ENCODE assay signal across 16 cellular contexts in genomic region chr1:199918196-199918789, GRCh38.
DNase-seq lines count a peak whose midpoint lies in the region; ATAC-seq and TF ChIP-seq lines count a peak whose summit lies in the region.
"Had no signal": no experiment of that assay in that cellular context is flagged by ENCODE, and none has a peak within 500 bp of the region (broad histone marks: within the 10 kb centered on the region; RNA-seq: fewer than 3 reads in every experiment).

No MANE protein-coding gene starts in this region.

- TF ChIP-seq CTCF in PC-3 (conservative IDR thresholded peaks at IDR 0.05; ENCODE audit: low read depth, low read length) (no peak), fibroblast of villous mesenchyme (IDR thresholded peaks at IDR 0.05; ENCODE audit: insufficient read depth, low read depth, low read length) (no peak)

- H3K4me2 ChIP-seq in PC-3 (ENCODE audit: low read length), result peak overlapping the region; percentile 5; the same call in 1 of the 2 replicates
- H3K4me2 ChIP-seq: BLaER1 treated with 17β-estradiol and CSF1 and Interleukin-3, amounts not matched to agents 10 nM and 100 nM; GM23338 had no signal

- H3K36me3 ChIP-seq in PC-3 (ENCODE audit: low read depth, low read length), result no peaks in the 10 kb centered on the region
- H3K36me3 ChIP-seq: BLaER1 treated with 17β-estradiol and CSF1 and Interleukin-3, amounts not matched to agents 10 nM and 100 nM had no signal

- peaks cover 3% of the 10 kb centered on the region in 2 donors for H3K9me3 Mint-ChIP-seq in activated T-cell treated with anti-CD3 and anti-CD28 coated beads, Interleukin-2, amount 50 U/mL, for 72 hours
- H3K9me3 Mint-ChIP-seq: CD8-positive, alpha-beta T cell; GM23338 had no signal

- no TSS peak for BruUV-seq in PC-3 (replicated peaks; lab: Mats Ljungman, UMichigan)

- H3K4me3 ChIP-seq in PC-3 (ENCODE audit: low read length), result no peak overlapping the region
- no peak overlapping the region for H3K4me3 ChIP-seq in fibroblast of villous mesenchyme (ENCODE audit: low read depth, low read length)
- H3K4me3 ChIP-seq: BLaER1 treated with 17β-estradiol and CSF1 and Interleukin-3, amounts not matched to agents 10 nM and 100 nM; GM12878; GM23338; K562 had no signal

- no peaks in the 10 kb centered on the region for H4K20me1 ChIP-seq in PC-3 (ENCODE audit: low read length)
- H4K20me1 ChIP-seq: BLaER1 treated with 17β-estradiol and CSF1 and Interleukin-3, amounts not matched to agents 10 nM and 100 nM had no signal

- peak; percentile 74 for ATAC-seq in PC-3
- ATAC-seq in activated T-cell treated with anti-CD3 and anti-CD28 coated beads, Interleukin-2, amount 50 U/mL, for 72 hours (replicated peaks in 1 of 2), result no peak
- ATAC-seq: CD8-positive, alpha-beta T cell; GM12878; GM23338; K562 had no signal

- H3K27ac Mint-ChIP-seq in activated T-cell treated with anti-CD3 and anti-CD28 coated beads, Interleukin-2, amount 50 U/mL, for 72 hours, result no peak overlapping the region
- H3K27ac Mint-ChIP-seq: B cell; CD8-positive, alpha-beta T cell; GM23338 had no signal

- H3K9me3 ChIP-seq in PC-3 (ENCODE audit: low read length), result no peaks in the 10 kb centered on the region
- H3K9me3 ChIP-seq: BLaER1 treated with 17β-estradiol and CSF1 and Interleukin-3, amounts not matched to agents 10 nM and 100 nM had no signal

- H3K9ac ChIP-seq in PC-3 (ENCODE audit: low read length), result no peak overlapping the region
- H3K9ac ChIP-seq: BLaER1 treated with 17β-estradiol and CSF1 and Interleukin-3, amounts not matched to agents 10 nM and 100 nM had no signal

- DNase-seq in ELR (ENCODE audit: low read depth) (peak; percentile 24), PC-3 (peak; percentile 60), fibroblast of villous mesenchyme (ENCODE audit: low read depth) (peak; percentile 6), mesenteric fat pad (ENCODE audit: low spot score) (no peak), A172 (ENCODE audit: low spot score) (no peak)
- DNase-seq in activated T-cell treated with anti-CD3 and anti-CD28 coated beads, Interleukin-2, amount 50 U/mL, for 72 hours, result no peak
- DNase-seq: Calu3; CD8-positive, alpha-beta T cell; DMS79 treated with DMSO at 0.1 percent for 48 hours; IMR-90 had no signal

- peaks cover 12% of the 10 kb centered on the region for H3K4me1 ChIP-seq in PC-3 (ENCODE audit: insufficient read depth, low read length)
- H3K4me1 ChIP-seq: BLaER1 treated with 17β-estradiol and CSF1 and Interleukin-3, amounts not matched to agents 10 nM and 100 nM had no signal

- H3K27ac ChIP-seq in PC-3 (ENCODE audit: low read length), result no peak overlapping the region
- H3K27ac ChIP-seq: BLaER1 treated with 17β-estradiol and CSF1 and Interleukin-3, amounts not matched to agents 10 nM and 100 nM; HL-60 had no signal

- CTCF ChIA-PET in PC-3 (lab: Charles Lee), result interaction anchor here (0.8 kb wide), 1 partner anchor 137 kb away, joined by 5 read pairs; no protein-coding TSS in a partner anchor

- H2AFZ ChIP-seq in PC-3 (ENCODE audit: low read length), result no peak overlapping the region
- H2AFZ ChIP-seq: GM23338 had no signal

- no peaks in the 10 kb centered on the region for H3K36me3 Mint-ChIP-seq in activated T-cell treated with anti-CD3 and anti-CD28 coated beads, Interleukin-2, amount 50 U/mL, for 72 hours (ENCODE audit: insufficient read depth in 2 of 2)
- H3K36me3 Mint-ChIP-seq: CD8-positive, alpha-beta T cell had no signal

- H3F3A ChIP-seq in PC-3 (ENCODE audit: low read length, unreplicated experiment), result no peaks in the 10 kb centered on the region

- no peaks in the 10 kb centered on the region for H3K27me3 ChIP-seq in PC-3 (ENCODE audit: low read length)
- H3K27me3 ChIP-seq: BLaER1 treated with 17β-estradiol and CSF1 and Interleukin-3, amounts not matched to agents 10 nM and 100 nM had no signal

- POLR2A ChIA-PET in PC-3 (lab: Charles Lee; ENCODE audit: unreplicated experiment), result no interaction called here

- H3K4me1 Mint-ChIP-seq in activated T-cell treated with anti-CD3 and anti-CD28 coated beads, Interleukin-2, amount 50 U/mL, for 72 hours (ENCODE audit: low read depth), result no peaks in the 10 kb centered on the region
- H3K4me1 Mint-ChIP-seq: B cell, GM23338 had no signal

- H3K27me3 Mint-ChIP-seq in activated T-cell treated with anti-CD3 and anti-CD28 coated beads, Interleukin-2, amount 50 U/mL, for 72 hours (ENCODE audit: low read depth), result peaks cover 41% of the 10 kb centered on the region

- no peaks in the 10 kb centered on the region for H3K9me2 ChIP-seq in PC-3 (replicated peaks; ENCODE audit: low read length)

- no peak overlapping the region for H3K4me3 Mint-ChIP-seq in activated T-cell treated with anti-CD3 and anti-CD28 coated beads, Interleukin-2, amount 50 U/mL, for 72 hours
- H3K4me3 Mint-ChIP-seq: B cell; CD8-positive, alpha-beta T cell; GM23338 had no signal

- intact Hi-C loops in PC-3 (cut with micrococcal nuclease), result no loop called here

- H3K79me2 ChIP-seq in PC-3 (ENCODE audit: low read length), result no peaks in the 10 kb centered on the region

Comparison
In these comparisons a context has a peak if more than half of its experiments do, and no peak if none do; other contexts are left out.
1. DNase-seq: peak in ELR (single experiment), PC-3 (single experiment) and fibroblast of villous mesenchyme (single experiment); none in mesenteric fat pad (single experiment), A172 (single experiment) and activated T-cell treated with anti-CD3 and anti-CD28 coated beads, Interleukin-2, amount 50 U/mL, for 72 hours (0 of 2).